8 cellular contexts compared by ENCODE assay signal in the genomic region with DNA sequence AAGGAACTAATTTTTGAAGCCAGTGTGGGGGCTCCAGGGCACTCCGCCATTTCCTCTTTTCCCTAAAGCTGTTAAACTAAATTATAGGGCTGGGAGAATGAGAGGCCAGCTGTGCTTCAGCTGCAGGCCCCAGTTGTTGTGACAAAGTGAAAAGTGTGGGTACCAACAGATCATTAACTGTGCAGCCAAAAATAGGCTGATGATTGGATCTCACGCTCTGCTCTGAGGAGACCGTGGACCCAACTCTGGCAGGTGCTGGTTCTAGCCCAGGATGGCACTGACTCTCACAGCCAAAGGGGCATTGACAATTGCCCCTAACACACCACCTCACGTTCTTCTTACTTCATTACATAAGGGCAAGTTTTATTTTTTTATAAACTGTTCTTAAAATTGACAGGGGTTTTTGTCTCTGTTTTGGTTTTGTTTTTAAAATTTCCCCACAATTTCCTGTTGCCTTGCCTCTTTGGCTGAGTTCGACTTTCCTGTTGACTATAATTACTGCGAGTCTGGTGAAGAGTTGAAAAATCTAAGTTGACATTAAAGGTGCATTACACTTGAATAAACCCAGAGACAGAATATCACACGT.
DNase-seq lines count a peak whose midpoint lies in the region; ATAC-seq lines count a peak whose summit lies in the region.

No MANE protein-coding gene starts in this region.

- peak overlapping the region; percentile 62 to 84 for H3K27ac Mint-ChIP-seq in activated naive CD4-positive, alpha-beta T cell treated with anti-CD3 and anti-CD28 coated beads, Interleukin-2, amount 50 U/mL, for 72 hours

- peaks cover 0 to 8% of the 10 kb centered on the region in 2 donors for H3K9me3 Mint-ChIP-seq in activated naive CD4-positive, alpha-beta T cell treated with anti-CD3 and anti-CD28 coated beads, Interleukin-2, amount 50 U/mL, for 72 hours

- peak; percentile 73 for ATAC-seq in GM19372 (IDR thresholded peaks at IDR 0.05; ENCODE audit: low read depth, unreplicated experiment)
- peak; percentile 57 for ATAC-seq in HG03103 (IDR thresholded peaks at IDR 0.05; ENCODE audit: low read depth, unreplicated experiment)
- ATAC-seq in activated naive CD4-positive, alpha-beta T cell treated with anti-CD3 and anti-CD28 coated beads, Interleukin-2, amount 50 U/mL, for 72 hours, result peak; percentile 23 to 48

- DNase-seq in activated naive CD4-positive, alpha-beta T cell treated with anti-CD3 and anti-CD28 coated beads, Interleukin-2, amount 50 U/mL, for 72 hours (ENCODE audit: low spot score in 2 of 2), result no peak
- DNase-seq in NCI-H345 (lab: John Stamatoyannopoulos, UW) (no peak), ecto neural progenitor cell (ENCODE audit: low spot score) (no peak), ureter (ENCODE audit: low spot score) (no peak), NCI-H1417 treated with DMSO at 0.1 percent for 48 hours (lab: John Stamatoyannopoulos, UW) (no peak)

- peak overlapping the region; percentile 11; the same call in 1 of the 2 replicates for H3K4me3 ChIP-seq in GM08714 (ENCODE audit: low read length)

- peaks cover 0 to 13% of the 10 kb centered on the region in 2 donors for H3K36me3 Mint-ChIP-seq in activated naive CD4-positive, alpha-beta T cell treated with anti-CD3 and anti-CD28 coated beads, Interleukin-2, amount 50 U/mL, for 72 hours
